Comparison of ENCODE assay signal across 20 cellular contexts in the genomic region with DNA sequence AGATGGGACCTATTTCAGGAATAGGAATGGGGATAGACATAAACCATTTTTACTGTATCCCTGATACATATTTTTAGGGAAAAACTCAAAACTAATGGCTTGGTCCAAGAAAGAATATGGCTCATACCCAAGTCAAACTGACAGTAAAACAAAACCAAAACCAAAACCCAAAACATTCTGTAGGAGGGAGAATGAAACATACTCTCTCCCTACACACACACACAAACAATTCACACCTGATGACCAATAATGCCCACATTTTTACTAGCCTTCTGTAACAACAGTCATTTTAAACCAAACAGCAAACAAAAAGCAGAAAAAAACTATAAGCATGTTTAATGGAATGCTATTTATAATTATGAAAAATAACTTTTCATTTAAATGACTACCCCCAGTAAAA.
DNase-seq lines count a peak whose midpoint lies in the region; ATAC-seq, FAIRE-seq and TF ChIP-seq lines count a peak whose summit lies in the region.
"Had no signal": no experiment of that assay in that cellular context is flagged by ENCODE, and none has a peak within 500 bp of the region (broad histone marks: within the 10 kb centered on the region; RNA-seq: fewer than 3 reads in every experiment).

No MANE protein-coding gene starts in this region.

- ATAC-seq in activated CD4-positive, alpha-beta T cell treated with anti-CD3 and anti-CD28 coated beads for 36 hours, result peak; percentile 40
- ATAC-seq in GM21381 (IDR thresholded peaks at IDR 0.05; ENCODE audit: unreplicated experiment) (peak; percentile 49), GM12878 (peak; percentile 72)
- ATAC-seq: Panc1 had no signal

- in situ Hi-C loops in GM12878 (cut with MboI), result no loop called here

- POLR2A ChIA-PET in activated CD4-positive, alpha-beta T cell treated with anti-CD3 and anti-CD28 coated beads for 36 hours (lab: Charles Lee), result no interaction called here
- POLR2A ChIA-PET in GM12878 (lab: Charles Lee), result no interaction called here

- H3K4me3 ChIP-seq in GM12878, result no peak overlapping the region
- no peak overlapping the region for H3K4me3 ChIP-seq in neutrophil (ENCODE audit: low read depth in 1 of 2, low read length in 1 of 2)
- H3K4me3 ChIP-seq: colonic mucosa had no signal

- peaks cover 3% of the 10 kb centered on the region for H3K79me2 ChIP-seq in GM12878 (ENCODE audit: control insufficient read depth, insufficient read depth, low read length)

- no peaks in the 10 kb centered on the region for H3K9me3 ChIP-seq in GM12878 (replicated peaks; ENCODE audit: control insufficient read depth, insufficient read depth, low read length)
- no peaks in the 10 kb centered on the region for H3K9me3 ChIP-seq in neutrophil
- H3K9me3 ChIP-seq: colonic mucosa had no signal

- SMC1A ChIA-PET in GM12878 (lab: Charles Lee; ENCODE audit: uncharacterized antibody, unreplicated experiment), result interaction anchor here (1.6 kb wide), 1 partner anchor 87 kb away, joined by 3 read pairs; no protein-coding TSS in a partner anchor

- no peak for TF ChIP-seq RAD21 in GM12878 (IDR thresholded peaks at IDR 0.05; ENCODE audit: insufficient read depth, low read depth, low read length)

- CTCF ChIA-PET in activated CD4-positive, alpha-beta T cell treated with anti-CD3 and anti-CD28 coated beads for 36 hours (lab: Charles Lee), result no interaction called here
- CTCF ChIA-PET in GM12878 (lab: Yijun Ruan, JAX), result interaction anchor here (1.4 kb wide), 1 partner anchor 11 kb away, joined by 3 read pairs; no protein-coding TSS in a partner anchor

- TF ChIP-seq CTCF in GM12878 (IDR thresholded peaks at IDR 0.05 in 2 of 3, conservative IDR thresholded peaks at IDR 0.05 in 1 of 3; ENCODE audit: control insufficient read depth in 2 of 3, extremely low read depth in 1 of 3, insufficient read depth in 1 of 3, low read depth in 3 of 3, low read length in 3 of 3), result no peak
- no peak for TF ChIP-seq CTCF in neutrophil (IDR thresholded peaks at IDR 0.05)
- TF ChIP-seq CTCF in chondrocyte (IDR thresholded peaks at IDR 0.05), result no peak

- H3K27me3 Mint-ChIP-seq in activated CD4-positive, alpha-beta T cell treated with anti-CD3 and anti-CD28 coated beads for 36 hours, result no peaks in the 10 kb centered on the region
- H3K27me3 Mint-ChIP-seq in chondrocyte (ENCODE audit: low read depth), result no peaks in the 10 kb centered on the region

- H3K9me3 Mint-ChIP-seq in activated CD4-positive, alpha-beta T cell treated with anti-CD3 and anti-CD28 coated beads for 36 hours (ENCODE audit: low read depth), result no peaks in the 10 kb centered on the region
- H3K9me3 Mint-ChIP-seq in chondrocyte (ENCODE audit: low read depth), result no peaks in the 10 kb centered on the region
- H3K9me3 Mint-ChIP-seq: H9 had no signal

- no peaks in the 10 kb centered on the region for H4K20me1 ChIP-seq in GM12878 (ENCODE audit: control insufficient read depth, insufficient read depth)

- BruUV-seq in GM12878 (replicated peaks; lab: Mats Ljungman, UMichigan), result TSS peak; percentile 15

- intact Hi-C loops in activated CD4-positive, alpha-beta T cell treated with anti-CD3 and anti-CD28 coated beads for 36 hours (cut with DNase I, micrococcal nuclease), result loop anchor here in 1 of 2 experiments (10.0 kb wide), 1 partner anchor 110 kb away; a partner anchor contains a TSS
- intact Hi-C loops in GM12878 (cut with micrococcal nuclease; ENCODE audit: unreplicated experiment), result no loop called here

- no peak for FAIRE-seq in GM12878 (lab: Jason Lieb, UNC)

- no peak overlapping the region for H3K4me2 ChIP-seq in GM12878 (ENCODE audit: control insufficient read depth, insufficient read depth)

- TF ChIP-seq POLR2A in GM12878 (IDR thresholded peaks at IDR 0.05; ENCODE audit: low read depth, low read length), result no peak

- H3K27ac ChIP-seq in GM12878 (ENCODE audit: control insufficient read depth, insufficient read depth), result no peak overlapping the region
- peak overlapping the region; percentile 41 for H3K27ac ChIP-seq in neutrophil
- H3K27ac ChIP-seq: brain microvascular endothelial cell, colonic mucosa, VCaP had no signal

- H3K36me3 ChIP-seq in GM12878 (ENCODE audit: control insufficient read depth in 2 of 2, insufficient read depth in 2 of 2, low read length in 1 of 2), result peaks cover 5 to 13% of the 10 kb centered on the region in 2 experiments
- peaks cover 16% of the 10 kb centered on the region for H3K36me3 ChIP-seq in neutrophil
- H3K36me3 ChIP-seq: colonic mucosa had no signal

- H3K27ac Mint-ChIP-seq in activated CD4-positive, alpha-beta T cell treated with anti-CD3 and anti-CD28 coated beads for 36 hours, result no peak overlapping the region
- no peak overlapping the region for H3K27ac Mint-ChIP-seq in chondrocyte (ENCODE audit: unreplicated experiment)

- RAD21 ChIA-PET in GM12878 (lab: Charles Lee; ENCODE audit: unreplicated experiment), result interaction anchor here (1.7 kb wide), 1 partner anchor 9 kb away, joined by 3 read pairs; no protein-coding TSS in a partner anchor

- peaks cover 35% of the 10 kb centered on the region for H3K4me1 Mint-ChIP-seq in activated CD4-positive, alpha-beta T cell treated with anti-CD3 and anti-CD28 coated beads for 36 hours
- H3K4me1 Mint-ChIP-seq in chondrocyte (ENCODE audit: low read depth), result peaks cover 4% of the 10 kb centered on the region
- H3K4me1 Mint-ChIP-seq: H9 had no signal

- H3K4me1 ChIP-seq in GM12878 (ENCODE audit: control insufficient read depth, insufficient read depth, low read length) (peaks cover 3% of the 10 kb centered on the region; the same call in 1 of the 2 replicates), neutrophil (ENCODE audit: control insufficient read depth in 1 of 2, insufficient read depth in 1 of 2, low read depth in 1 of 2, low read length in 1 of 2) (peaks cover 46 to 48% of the 10 kb centered on the region in 2 experiments)
- H3K4me1 ChIP-seq: colonic mucosa had no signal

- H3K4me3 Mint-ChIP-seq in activated CD4-positive, alpha-beta T cell treated with anti-CD3 and anti-CD28 coated beads for 36 hours, result no peak overlapping the region
- no peak overlapping the region for H3K4me3 Mint-ChIP-seq in chondrocyte (ENCODE audit: unreplicated experiment)
- H3K4me3 Mint-ChIP-seq: H9 had no signal

- no peak overlapping the region for H3K9ac ChIP-seq in GM12878 (ENCODE audit: control insufficient read depth, insufficient read depth, low read length)

- H2AFZ ChIP-seq in GM12878 (ENCODE audit: control insufficient read depth, low read depth, low read length), result no peak overlapping the region

- TF ChIP-seq EP300 in GM12878 (IDR thresholded peaks at IDR 0.05; ENCODE audit: borderline replicate concordance in 1 of 2, control insufficient read depth in 1 of 2, low read depth in 2 of 2, low read length in 2 of 2), result no peak

- no peak for DNase-seq in activated CD4-positive, alpha-beta T cell treated with anti-CD3 and anti-CD28 coated beads for 36 hours
- DNase-seq in activated CD4-positive, alpha-beta T cell treated with anti-CD3 and anti-CD28 coated beads, Interleukin-2, amount 50 U/mL, for 1 hour, result no peak
- peak; percentile 4 for DNase-seq in GM12878 (ENCODE audit: low read depth, low spot score)
- no peak for DNase-seq in NCI-H2081 (lab: John Stamatoyannopoulos, UW)
- DNase-seq in chondrocyte (ENCODE audit: low spot score), result no peak
- no peak for DNase-seq in GF-D8 (lab: John Stamatoyannopoulos, UW)
- DNase-seq: activated CD8-positive, alpha-beta memory T cell treated with anti-CD3 and anti-CD28 coated beads for 24 hours; activated T-cell treated with anti-CD3 and anti-CD28 coated beads, Interleukin-2, amount 50 U/mL, for 48 hours; brain microvascular endothelial cell; Calu3; colonic mucosa; H9; Karpas-422; NCI-H2029; NCI-H446 treated with DMSO at 0.1 percent for 48 hours; stimulated activated CD4-positive, alpha-beta T cell treated with anti-CD3 and anti-CD28 coated beads, Interleukin-4, amount 100 ng/mL, for 1 hour had no signal

- no peaks in the 10 kb centered on the region for H3K27me3 ChIP-seq in GM12878 (replicated peaks in 1 of 2; ENCODE audit: control insufficient read depth in 2 of 2, insufficient read depth in 2 of 2, low read length in 1 of 2)
- no peaks in the 10 kb centered on the region for H3K27me3 ChIP-seq in neutrophil
- H3K27me3 ChIP-seq: brain microvascular endothelial cell, colonic mucosa had no signal

- peaks cover 28% of the 10 kb centered on the region for H3K36me3 Mint-ChIP-seq in activated CD4-positive, alpha-beta T cell treated with anti-CD3 and anti-CD28 coated beads for 36 hours (ENCODE audit: low read depth)
- peaks cover 10% of the 10 kb centered on the region for H3K36me3 Mint-ChIP-seq in chondrocyte (ENCODE audit: low read depth)

TF ChIP-seq in GM12878, 131 proteins besides CTCF, POLR2A, EP300 and RAD21:
- TF ChIP-seq TAF1 (IDR thresholded peaks at IDR 0.05; ENCODE audit: borderline replicate concordance, low read depth, low read length) (no peak), ATF7 (IDR thresholded peaks at IDR 0.05; ENCODE audit: low read depth) (peak; percentile 37; the same call in 1 of the 2 replicates), RUNX3 (IDR thresholded peaks at IDR 0.05; ENCODE audit: low read length) (peak; percentile 36; the same call in 1 of the 2 replicates), IKZF2 (IDR thresholded peaks at IDR 0.05) (0 out of 4 replicates have a peak, but pooled peaks of 1 of the 2 experiments have one; percentile 17)
- TF ChIP-seq, protein P1, sequence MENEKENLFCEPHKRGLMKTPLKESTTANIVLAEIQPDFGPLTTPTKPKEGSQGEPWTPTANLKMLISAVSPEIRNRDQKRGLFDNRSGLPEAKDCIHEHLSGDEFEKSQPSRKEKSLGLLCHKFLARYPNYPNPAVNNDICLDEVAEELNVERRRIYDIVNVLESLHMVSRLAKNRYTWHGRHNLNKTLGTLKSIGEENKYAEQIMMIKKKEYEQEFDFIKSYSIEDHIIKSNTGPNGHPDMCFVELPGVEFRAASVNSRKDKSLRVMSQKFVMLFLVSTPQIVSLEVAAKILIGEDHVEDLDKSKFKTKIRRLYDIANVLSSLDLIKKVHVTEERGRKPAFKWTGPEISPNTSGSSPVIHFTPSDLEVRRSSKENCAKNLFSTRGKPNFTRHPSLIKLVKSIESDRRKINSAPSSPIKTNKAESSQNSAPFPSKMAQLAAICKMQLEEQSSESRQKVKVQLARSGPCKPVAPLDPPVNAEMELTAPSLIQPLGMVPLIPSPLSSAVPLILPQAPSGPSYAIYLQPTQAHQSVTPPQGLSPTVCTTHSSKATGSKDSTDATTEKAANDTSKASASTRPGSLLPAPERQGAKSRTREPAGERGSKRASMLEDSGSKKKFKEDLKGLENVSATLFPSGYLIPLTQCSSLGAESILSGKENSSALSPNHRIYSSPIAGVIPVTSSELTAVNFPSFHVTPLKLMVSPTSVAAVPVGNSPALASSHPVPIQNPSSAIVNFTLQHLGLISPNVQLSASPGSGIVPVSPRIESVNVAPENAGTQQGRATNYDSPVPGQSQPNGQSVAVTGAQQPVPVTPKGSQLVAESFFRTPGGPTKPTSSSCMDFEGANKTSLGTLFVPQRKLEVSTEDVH (IDR thresholded peaks at IDR 0.05; ENCODE audit: low read depth, partially characterized antibody), result no peak
